Comparison of ENCODE assay signal across 8 cellular contexts in the genomic region with DNA sequence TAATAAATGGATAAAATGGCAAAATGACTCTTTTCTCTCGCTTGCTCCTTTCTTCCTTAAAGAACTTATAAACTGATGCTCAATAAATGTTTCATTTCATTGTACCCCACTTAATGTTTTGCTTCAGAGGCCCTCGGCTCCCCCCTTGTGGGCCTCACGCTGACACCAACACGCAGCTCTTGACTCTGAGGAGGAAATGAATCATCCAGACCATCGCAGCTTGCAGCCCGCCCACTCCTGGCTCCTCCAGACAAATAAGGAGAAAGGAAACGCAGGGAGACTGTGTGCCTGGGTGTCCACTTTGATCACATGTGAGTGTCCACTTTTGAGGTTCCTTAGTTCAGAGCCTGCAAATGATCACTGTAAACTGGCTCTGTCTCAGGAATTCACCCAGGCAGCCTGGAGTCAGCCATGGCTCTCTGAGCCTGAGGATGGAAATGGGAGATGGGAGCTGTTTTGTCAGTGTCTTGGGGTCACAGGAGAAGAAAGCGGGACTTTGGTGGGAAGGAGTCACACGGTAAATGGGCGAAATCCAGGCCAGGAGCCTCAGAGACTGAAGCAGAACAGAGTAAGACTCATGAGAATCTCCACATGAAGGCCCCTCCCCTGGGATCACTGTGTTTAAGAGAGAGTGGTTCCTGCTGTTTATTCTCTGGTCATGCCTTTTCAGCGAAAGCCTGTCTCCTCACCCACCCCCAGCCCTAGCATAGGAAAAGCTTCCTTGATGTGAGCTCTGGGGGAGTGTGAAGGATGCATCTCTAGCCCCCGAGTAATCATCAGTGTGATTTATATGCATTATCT.
DNase-seq lines count a peak whose midpoint lies in the region; ATAC-seq and TF ChIP-seq lines count a peak whose summit lies in the region.

No MANE protein-coding gene starts in this region.

- peak overlapping the region; percentile 35 for H3K4me3 Mint-ChIP-seq in activated CD8-positive, alpha-beta T cell treated with anti-CD3 and anti-CD28 coated beads for 36 hours
- peak overlapping the region; percentile 21 for H3K4me3 Mint-ChIP-seq in stimulated activated effector memory CD8-positive, alpha-beta T cell treated with anti-CD3 and anti-CD28 coated beads, Interleukin-12 subunit alpha, Interleukin-12 subunit beta, amount 100 ng/mL, for 72 hours

- H3K9me3 Mint-ChIP-seq in activated CD8-positive, alpha-beta T cell treated with anti-CD3 and anti-CD28 coated beads for 36 hours = no peaks in the 10 kb centered on the region
- H3K9me3 Mint-ChIP-seq in stimulated activated effector memory CD8-positive, alpha-beta T cell treated with anti-CD3 and anti-CD28 coated beads, Interleukin-12 subunit alpha, Interleukin-12 subunit beta, amount 100 ng/mL, for 72 hours = no peaks in the 10 kb centered on the region

- peaks cover 43% of the 10 kb centered on the region for H3K4me1 ChIP-seq in muscle layer of colon (ENCODE audit: insufficient read depth, low read length)

- no peak for TF ChIP-seq RAD21 in Ishikawa (IDR thresholded peaks at IDR 0.05; ENCODE audit: low read depth)

- peak; percentile 97 for DNase-seq in EH (ENCODE audit: low read depth)
- peak; percentile 93 for DNase-seq in activated CD8-positive, alpha-beta T cell treated with anti-CD3 and anti-CD28 coated beads for 36 hours
- DNase-seq in epithelial cell of prostate (ENCODE audit: low read depth, low spot score) = no peak
- DNase-seq in stimulated activated effector memory CD8-positive, alpha-beta T cell treated with anti-CD3 and anti-CD28 coated beads, Interleukin-12 subunit alpha, Interleukin-12 subunit beta, amount 100 ng/mL, for 72 hours (ENCODE audit: low spot score in 2 of 2) = peak; percentile 22 to 70
- no peak for DNase-seq in DMS79 (lab: John Stamatoyannopoulos, UW)

- H3K9ac ChIP-seq in muscle layer of colon (ENCODE audit: low read length) = peak overlapping the region; percentile 24

- TF ChIP-seq CTCF in activated CD8-positive, alpha-beta T cell treated with anti-CD3 and anti-CD28 coated beads for 36 hours (IDR thresholded peaks at IDR 0.05) = peak; percentile 29

- CTCF ChIA-PET in activated CD8-positive, alpha-beta T cell treated with anti-CD3 and anti-CD28 coated beads for 36 hours (lab: Charles Lee) = interaction anchor here (0.7 to 1.5 kb wide), 9 partner anchors 9 to 256 kb away, joined by 3 to 6 read pairs (median 4); no protein-coding TSS in a partner anchor

- no peaks in the 10 kb centered on the region for H3K9me3 ChIP-seq in muscle layer of colon (ENCODE audit: low read length)

- POLR2A ChIA-PET in activated CD8-positive, alpha-beta T cell treated with anti-CD3 and anti-CD28 coated beads for 36 hours (lab: Charles Lee) = no interaction called here

- no peaks in the 10 kb centered on the region for H3K36me3 Mint-ChIP-seq in activated CD8-positive, alpha-beta T cell treated with anti-CD3 and anti-CD28 coated beads for 36 hours (ENCODE audit: low read depth)
- no peaks in the 10 kb centered on the region for H3K36me3 Mint-ChIP-seq in stimulated activated effector memory CD8-positive, alpha-beta T cell treated with anti-CD3 and anti-CD28 coated beads, Interleukin-12 subunit alpha, Interleukin-12 subunit beta, amount 100 ng/mL, for 72 hours

- H3K27me3 ChIP-seq in muscle layer of colon (ENCODE audit: control insufficient read depth in 1 of 2, insufficient read depth in 2 of 2, low read length in 2 of 2) = no peaks in the 10 kb centered on the region

- H3K4me1 Mint-ChIP-seq in activated CD8-positive, alpha-beta T cell treated with anti-CD3 and anti-CD28 coated beads for 36 hours (ENCODE audit: low read depth) = peaks cover 24% of the 10 kb centered on the region
- H3K4me1 Mint-ChIP-seq in stimulated activated effector memory CD8-positive, alpha-beta T cell treated with anti-CD3 and anti-CD28 coated beads, Interleukin-12 subunit alpha, Interleukin-12 subunit beta, amount 100 ng/mL, for 72 hours = peaks cover 11% of the 10 kb centered on the region

- intact Hi-C loops in activated CD8-positive, alpha-beta T cell treated with anti-CD3 and anti-CD28 coated beads for 36 hours (cut with micrococcal nuclease) = loop anchor here (2.0 kb wide), 1 partner anchor 90 kb away; no protein-coding TSS in a partner anchor

- H3K27ac ChIP-seq in epithelial cell of prostate (peak overlapping the region; percentile 48), muscle layer of colon (ENCODE audit: low read depth, low read length) (peak overlapping the region; percentile 80)

- peak overlapping the region; percentile 86 for H3K27ac Mint-ChIP-seq in activated CD8-positive, alpha-beta T cell treated with anti-CD3 and anti-CD28 coated beads for 36 hours
- H3K27ac Mint-ChIP-seq in stimulated activated effector memory CD8-positive, alpha-beta T cell treated with anti-CD3 and anti-CD28 coated beads, Interleukin-12 subunit alpha, Interleukin-12 subunit beta, amount 100 ng/mL, for 72 hours = peak overlapping the region; percentile 84

- peak; percentile 89 for ATAC-seq in GM21717 (IDR thresholded peaks at IDR 0.05; ENCODE audit: unreplicated experiment)
- peak; percentile 97 for ATAC-seq in activated CD8-positive, alpha-beta T cell treated with anti-CD3 and anti-CD28 coated beads for 36 hours
- peak; percentile 90 for ATAC-seq in stimulated activated effector memory CD8-positive, alpha-beta T cell treated with anti-CD3 and anti-CD28 coated beads, Interleukin-12 subunit alpha, Interleukin-12 subunit beta, amount 100 ng/mL, for 72 hours

- TF ChIP-seq EP300 in Ishikawa (IDR thresholded peaks at IDR 0.05; ENCODE audit: borderline replicate concordance) = peak; percentile 72; the same call in 1 of the 2 replicates

- peaks cover 47% of the 10 kb centered on the region for H3K36me3 ChIP-seq in muscle layer of colon (ENCODE audit: insufficient read depth, low read length)

- no peak overlapping the region for H3K4me3 ChIP-seq in muscle layer of colon (ENCODE audit: low read depth in 1 of 2, low read length in 2 of 2)

- H3K27me3 Mint-ChIP-seq in activated CD8-positive, alpha-beta T cell treated with anti-CD3 and anti-CD28 coated beads for 36 hours = no peaks in the 10 kb centered on the region

TF ChIP-seq in Ishikawa, 13 proteins besides CTCF, POLR2A, EP300 and RAD21:
- TF ChIP-seq, protein P1, sequence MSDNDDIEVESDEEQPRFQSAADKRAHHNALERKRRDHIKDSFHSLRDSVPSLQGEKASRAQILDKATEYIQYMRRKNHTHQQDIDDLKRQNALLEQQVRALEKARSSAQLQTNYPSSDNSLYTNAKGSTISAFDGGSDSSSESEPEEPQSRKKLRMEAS (IDR thresholded peaks at IDR 0.05) = peak; percentile 90
- no peak for TF ChIP-seq NFIC (IDR thresholded peaks at IDR 0.05)
- TF ChIP-seq TCF12 (IDR thresholded peaks at IDR 0.05; ENCODE audit: low read depth) = peak; percentile 69
- TF ChIP-seq, protein P2, sequence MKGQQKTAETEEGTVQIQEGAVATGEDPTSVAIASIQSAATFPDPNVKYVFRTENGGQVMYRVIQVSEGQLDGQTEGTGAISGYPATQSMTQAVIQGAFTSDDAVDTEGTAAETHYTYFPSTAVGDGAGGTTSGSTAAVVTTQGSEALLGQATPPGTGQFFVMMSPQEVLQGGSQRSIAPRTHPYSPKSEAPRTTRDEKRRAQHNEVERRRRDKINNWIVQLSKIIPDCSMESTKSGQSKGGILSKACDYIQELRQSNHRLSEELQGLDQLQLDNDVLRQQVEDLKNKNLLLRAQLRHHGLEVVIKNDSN (IDR thresholded peaks at IDR 0.05) = no peak
- TF ChIP-seq, protein P3, sequence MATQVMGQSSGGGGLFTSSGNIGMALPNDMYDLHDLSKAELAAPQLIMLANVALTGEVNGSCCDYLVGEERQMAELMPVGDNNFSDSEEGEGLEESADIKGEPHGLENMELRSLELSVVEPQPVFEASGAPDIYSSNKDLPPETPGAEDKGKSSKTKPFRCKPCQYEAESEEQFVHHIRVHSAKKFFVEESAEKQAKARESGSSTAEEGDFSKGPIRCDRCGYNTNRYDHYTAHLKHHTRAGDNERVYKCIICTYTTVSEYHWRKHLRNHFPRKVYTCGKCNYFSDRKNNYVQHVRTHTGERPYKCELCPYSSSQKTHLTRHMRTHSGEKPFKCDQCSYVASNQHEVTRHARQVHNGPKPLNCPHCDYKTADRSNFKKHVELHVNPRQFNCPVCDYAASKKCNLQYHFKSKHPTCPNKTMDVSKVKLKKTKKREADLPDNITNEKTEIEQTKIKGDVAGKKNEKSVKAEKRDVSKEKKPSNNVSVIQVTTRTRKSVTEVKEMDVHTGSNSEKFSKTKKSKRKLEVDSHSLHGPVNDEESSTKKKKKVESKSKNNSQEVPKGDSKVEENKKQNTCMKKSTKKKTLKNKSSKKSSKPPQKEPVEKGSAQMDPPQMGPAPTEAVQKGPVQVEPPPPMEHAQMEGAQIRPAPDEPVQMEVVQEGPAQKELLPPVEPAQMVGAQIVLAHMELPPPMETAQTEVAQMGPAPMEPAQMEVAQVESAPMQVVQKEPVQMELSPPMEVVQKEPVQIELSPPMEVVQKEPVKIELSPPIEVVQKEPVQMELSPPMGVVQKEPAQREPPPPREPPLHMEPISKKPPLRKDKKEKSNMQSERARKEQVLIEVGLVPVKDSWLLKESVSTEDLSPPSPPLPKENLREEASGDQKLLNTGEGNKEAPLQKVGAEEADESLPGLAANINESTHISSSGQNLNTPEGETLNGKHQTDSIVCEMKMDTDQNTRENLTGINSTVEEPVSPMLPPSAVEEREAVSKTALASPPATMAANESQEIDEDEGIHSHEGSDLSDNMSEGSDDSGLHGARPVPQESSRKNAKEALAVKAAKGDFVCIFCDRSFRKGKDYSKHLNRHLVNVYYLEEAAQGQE (IDR thresholded peaks at IDR 0.05; ENCODE audit: low read depth) = no peak
- TF ChIP-seq CEBPB (IDR thresholded peaks at IDR 0.05) = no peak
- no peak for TF ChIP-seq YY1 (IDR thresholded peaks at IDR 0.05; ENCODE audit: low read depth)
- TF ChIP-seq TAF1 (IDR thresholded peaks at IDR 0.05; ENCODE audit: low read depth) = 0 out of 2 replicates have a peak, but pooled peaks have one; percentile 31
- peak; percentile 57; the same call in 1 of the 2 replicates for TF ChIP-seq FOXM1 (IDR thresholded peaks at IDR 0.05; ENCODE audit: borderline replicate concordance, low read depth)
- TF ChIP-seq EGR1 (IDR thresholded peaks at IDR 0.05) = peak; percentile 78
- TF ChIP-seq TEAD4 (IDR thresholded peaks at IDR 0.05) = no peak
- TF ChIP-seq CREB1 (IDR thresholded peaks at IDR 0.05; ENCODE audit: low read depth) = no peak

Comparison
In these comparisons a context has a peak if more than half of its experiments do, and no peak if none do; other contexts are left out.
1. DNase-seq: peak in EH (single experiment), activated CD8-positive, alpha-beta T cell treated with anti-CD3 and anti-CD28 coated beads for 36 hours (single experiment) and stimulated activated effector memory CD8-positive, alpha-beta T cell treated with anti-CD3 and anti-CD28 coated beads, Interleukin-12 subunit alpha, Interleukin-12 subunit beta, amount 100 ng/mL, for 72 hours (2 of 2); none in epithelial cell of prostate (single experiment) and DMS79 (single experiment).
2. Peak in every context shown above with its lines, with median percentiles within 50 percentile points of each other: ATAC-seq.